In genomic region chr2:222305510-222306392, GRCh38 we compare ENCODE assay signal across 8 cellular contexts. TPM values are rescaled to one million over a fixed set of nuclear protein-coding genes. Genes with fewer than 3 reads are reported as not detected.
DNase-seq lines count a peak whose midpoint lies in the region; ATAC-seq and TF ChIP-seq lines count a peak whose summit lies in the region.

No MANE protein-coding gene starts in this region.

- H3K27ac Mint-ChIP-seq in activated CD4-positive, alpha-beta T cell treated with anti-CD3 and anti-CD28 coated beads for 36 hours = no peak overlapping the region

- H3K27ac ChIP-seq in dorsolateral prefrontal cortex (no peak overlapping the region), muscle layer of duodenum (ENCODE audit: low read length) (no peak overlapping the region)

- peak overlapping the region; percentile 21 to 72 (median 49) for H3K4me3 ChIP-seq in dorsolateral prefrontal cortex
- H3K4me3 ChIP-seq in muscle layer of duodenum (ENCODE audit: low read depth in 1 of 2, low read length in 2 of 2) = peak overlapping the region; percentile 62 to 80

- intact Hi-C loops in activated CD4-positive, alpha-beta T cell treated with anti-CD3 and anti-CD28 coated beads for 36 hours (cut with DNase I, micrococcal nuclease) = loop anchor here in 1 of 2 experiments (1.0 to 2.0 kb wide), 2 partner anchors 9 to 17 kb away; no protein-coding TSS in a partner anchor
- intact Hi-C loops in dorsolateral prefrontal cortex (cut with DNase I) = no loop called here

- peak overlapping the region; percentile 62 for H3K4me3 Mint-ChIP-seq in activated CD4-positive, alpha-beta T cell treated with anti-CD3 and anti-CD28 coated beads for 36 hours

- TF ChIP-seq CTCF in dorsolateral prefrontal cortex (IDR thresholded peaks at IDR 0.05 in 54 of 56, conservative IDR thresholded peaks at IDR 0.05 in 2 of 56; ENCODE audit: low read depth in 1 of 56, partially characterized antibody in 56 of 56) = no peak

- H3K4me1 ChIP-seq in muscle layer of duodenum (ENCODE audit: control insufficient read depth in 1 of 2, insufficient read depth in 2 of 2, low read length in 2 of 2) = peaks cover 3 to 52% of the 10 kb centered on the region in 2 donors

- POLR2A ChIA-PET in activated CD4-positive, alpha-beta T cell treated with anti-CD3 and anti-CD28 coated beads for 36 hours (lab: Charles Lee) = no interaction called here

- H3K36me3 ChIP-seq in muscle layer of duodenum (ENCODE audit: control insufficient read depth in 1 of 2, insufficient read depth in 2 of 2, low read length in 2 of 2) = no peaks in the 10 kb centered on the region

- H3K36me3 Mint-ChIP-seq in activated CD4-positive, alpha-beta T cell treated with anti-CD3 and anti-CD28 coated beads for 36 hours (ENCODE audit: low read depth) = peaks cover 3% of the 10 kb centered on the region

- H3K4me1 Mint-ChIP-seq in activated CD4-positive, alpha-beta T cell treated with anti-CD3 and anti-CD28 coated beads for 36 hours = peaks cover 25% of the 10 kb centered on the region

- H3K27me3 Mint-ChIP-seq in activated CD4-positive, alpha-beta T cell treated with anti-CD3 and anti-CD28 coated beads for 36 hours = peaks cover 90% of the 10 kb centered on the region

- H3K27me3 ChIP-seq in dorsolateral prefrontal cortex = peaks cover 54 to 100% (median 100%) of the 10 kb centered on the region in 45 donors
- peaks cover 90% of the 10 kb centered on the region for H3K27me3 ChIP-seq in muscle layer of duodenum (ENCODE audit: low read depth, low read length)

- no peak for DNase-seq in activated CD4-positive, alpha-beta T cell treated with anti-CD3 and anti-CD28 coated beads for 36 hours
- no peak for DNase-seq in activated CD4-positive, alpha-beta T cell treated with anti-CD3 and anti-CD28 coated beads, Interleukin-2, amount 50 U/mL, for 1 hour
- DNase-seq in NCI-H1092 treated with DMSO at 0.1 percent for 48 hours (lab: John Stamatoyannopoulos, UW) = peak; percentile 63
- no peak for DNase-seq in dorsolateral prefrontal cortex
- no peak for DNase-seq in OCI-M2 (lab: John Stamatoyannopoulos, UW; ENCODE audit: unreplicated experiment)

- no peak for ATAC-seq in activated CD4-positive, alpha-beta T cell treated with anti-CD3 and anti-CD28 coated beads for 36 hours
- ATAC-seq in GM18517 (IDR thresholded peaks at IDR 0.05; ENCODE audit: unreplicated experiment) (no peak), GM19324 (IDR thresholded peaks at IDR 0.05; ENCODE audit: low FRiP score, unreplicated experiment) (no peak)

- H3K9me3 Mint-ChIP-seq in activated CD4-positive, alpha-beta T cell treated with anti-CD3 and anti-CD28 coated beads for 36 hours (ENCODE audit: low read depth) = peaks cover 1% of the 10 kb centered on the region

- CTCF ChIA-PET in activated CD4-positive, alpha-beta T cell treated with anti-CD3 and anti-CD28 coated beads for 36 hours (lab: Charles Lee) = interaction anchor here (0.6 kb wide), 1 partner anchor 309 kb away, joined by 3 read pairs; no protein-coding TSS in a partner anchor

- H3K9me3 ChIP-seq in muscle layer of duodenum (ENCODE audit: control insufficient read depth in 1 of 2, low read length in 2 of 2) = no peaks in the 10 kb centered on the region

RNA-seq across cellular contexts. Expression of gene PAX3, which starts 7.0 kb away (rescaled TPM):
- not detected for total RNA-seq in activated CD4-positive, alpha-beta T cell treated with anti-CD3 and anti-CD28 coated beads for 36 hours
- total RNA-seq in dorsolateral prefrontal cortex = 1 to 10 TPM in 2 of 120 experiments, under 1 TPM in 19, not detected in 99; 0.17 to 1.8 (median 0.39) TPM
